In the genomic region with DNA sequence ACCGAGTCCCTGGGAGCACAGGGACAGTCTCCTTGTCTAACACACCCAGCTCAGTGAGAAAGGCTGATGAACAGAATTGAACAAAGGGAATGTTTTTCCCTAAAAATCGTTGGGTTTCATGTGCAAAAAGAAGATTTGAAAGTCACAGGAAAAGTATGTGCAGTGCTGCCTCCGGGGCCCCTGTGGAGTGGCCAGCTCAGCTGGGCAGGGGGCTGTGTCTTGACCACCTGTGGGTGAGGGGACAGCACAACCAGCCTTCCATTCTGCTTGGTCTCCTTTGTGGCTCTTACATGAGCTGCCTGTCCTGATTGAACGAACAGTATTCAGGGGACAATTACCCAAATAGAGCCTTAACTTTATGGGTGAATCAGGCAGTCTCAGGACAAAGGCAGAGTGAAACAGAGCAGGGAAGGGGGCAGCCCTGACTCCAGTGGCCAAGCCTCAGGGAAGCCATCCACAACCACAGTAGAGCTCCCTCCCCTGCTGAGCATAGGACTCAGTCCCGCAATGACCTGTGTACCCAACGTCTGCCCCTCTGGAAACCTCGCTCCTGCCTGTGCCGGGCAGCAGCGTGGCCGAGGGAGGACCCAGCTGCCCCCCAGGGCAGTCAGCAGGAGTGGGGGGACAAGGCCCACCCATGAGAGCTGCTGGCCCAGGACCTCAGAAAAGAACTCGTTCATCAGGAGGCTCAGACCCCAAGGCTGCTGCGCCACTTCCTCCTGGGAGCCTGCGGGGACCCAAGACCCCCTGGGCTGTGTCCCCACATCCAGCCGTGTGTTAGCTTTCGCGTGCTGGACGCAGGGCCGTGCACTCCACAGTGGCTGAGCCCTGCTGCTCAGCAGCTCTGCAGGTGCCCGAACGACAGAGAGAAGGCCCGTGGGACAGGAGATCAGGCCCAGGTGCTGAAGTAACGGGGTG, we compare ENCODE assay signal across 25 cellular contexts. TPM values are rescaled to one million over a fixed set of nuclear protein-coding genes. Genes with fewer than 3 reads are reported as not detected.
DNase-seq lines count a peak whose midpoint lies in the region; ATAC-seq, FAIRE-seq and TF ChIP-seq lines count a peak whose summit lies in the region.
"Had no signal": no experiment of that assay in that cellular context is flagged by ENCODE, and none has a peak within 500 bp of the region (broad histone marks: within the 10 kb centered on the region; RNA-seq: fewer than 3 reads in every experiment).

No MANE protein-coding gene starts in this region.

- H3K27me3 Mint-ChIP-seq in activated CD8-positive, alpha-beta T cell treated with anti-CD3 and anti-CD28 coated beads, Interleukin-2, amount 10 ng/mL, durations not matched to agents 7 days and 5 days (ENCODE audit: low read depth): peaks cover 5% of the 10 kb centered on the region
- H3K27me3 Mint-ChIP-seq: activated naive CD8-positive, alpha-beta T cell treated with anti-CD3 and anti-CD28 coated beads for 36 hours had no signal

- no peak overlapping the region for H3K4me2 ChIP-seq in K562 (ENCODE audit: insufficient read depth, low read length)

- H3K4me1 ChIP-seq in K562 (replicated peaks in 1 of 2; ENCODE audit: control insufficient read depth in 2 of 2, insufficient read depth in 2 of 2, low read length in 2 of 2): peaks cover 0 to 13% of the 10 kb centered on the region in 2 experiments; a peak in 1 of 5 replicates
- H3K4me1 ChIP-seq in lung (ENCODE audit: control insufficient read depth in 2 of 2, insufficient read depth in 2 of 2, low read length in 2 of 2): no peaks in the 10 kb centered on the region
- H3K4me1 ChIP-seq in upper lobe of right lung: no peaks in the 10 kb centered on the region
- H3K4me1 ChIP-seq: foreskin keratinocyte, prostate gland had no signal

- H3K79me2 ChIP-seq in K562 (ENCODE audit: control insufficient read depth, insufficient read depth, low read length): no peaks in the 10 kb centered on the region

- H2AFZ ChIP-seq in K562 (ENCODE audit: low read depth, low read length): no peak overlapping the region

- H3K36me3 Mint-ChIP-seq in activated naive CD4-positive, alpha-beta T cell treated with anti-CD3 and anti-CD28 coated beads, Interleukin-2, amount 50 U/mL, for 72 hours: no peaks in the 10 kb centered on the region
- H3K36me3 Mint-ChIP-seq in activated CD8-positive, alpha-beta T cell treated with anti-CD3 and anti-CD28 coated beads, Interleukin-2, amount 10 ng/mL, durations not matched to agents 7 days and 5 days (ENCODE audit: low read depth): no peaks in the 10 kb centered on the region
- H3K36me3 Mint-ChIP-seq: activated naive CD8-positive, alpha-beta T cell treated with anti-CD3 and anti-CD28 coated beads for 36 hours had no signal

- H3K36me3 ChIP-seq in K562 (ENCODE audit: control insufficient read depth, insufficient read depth, low read length) (no peaks in the 10 kb centered on the region), lung (ENCODE audit: control insufficient read depth in 2 of 2, insufficient read depth in 2 of 2, low read length in 2 of 2) (no peaks in the 10 kb centered on the region), upper lobe of right lung (no peaks in the 10 kb centered on the region)
- H3K36me3 ChIP-seq: prostate gland had no signal

- no peak for ATAC-seq in activated naive CD4-positive, alpha-beta T cell treated with anti-CD3 and anti-CD28 coated beads, Interleukin-2, amount 50 U/mL, for 72 hours
- ATAC-seq in K562: no peak
- ATAC-seq in lung (ENCODE audit: insufficient read depth, low FRiP score): no peak
- ATAC-seq in upper lobe of right lung: peak; percentile 12
- ATAC-seq in activated CD8-positive, alpha-beta T cell treated with anti-CD3 and anti-CD28 coated beads, Interleukin-2, amount 10 ng/mL, durations not matched to agents 7 days and 5 days: no peak
- ATAC-seq: foreskin keratinocyte, SK-N-SH treated with all-trans-retinoic acid at 6 μM for 48 hours had no signal

- H3K4me3 ChIP-seq in K562: no peak overlapping the region
- H3K4me3 ChIP-seq in lung: no peak overlapping the region
- H3K4me3 ChIP-seq in upper lobe of right lung: no peak overlapping the region
- H3K4me3 ChIP-seq: mucosa of descending colon, prostate gland had no signal

- peaks cover 0 to 5% of the 10 kb centered on the region in 2 donors for H3K9me3 Mint-ChIP-seq in activated naive CD4-positive, alpha-beta T cell treated with anti-CD3 and anti-CD28 coated beads, Interleukin-2, amount 50 U/mL, for 72 hours
- H3K9me3 Mint-ChIP-seq in activated CD8-positive, alpha-beta T cell treated with anti-CD3 and anti-CD28 coated beads, Interleukin-2, amount 10 ng/mL, durations not matched to agents 7 days and 5 days (ENCODE audit: insufficient read depth): no peaks in the 10 kb centered on the region

- H3K4me3 Mint-ChIP-seq in activated CD8-positive, alpha-beta T cell treated with anti-CD3 and anti-CD28 coated beads, Interleukin-2, amount 10 ng/mL, durations not matched to agents 7 days and 5 days: no peak overlapping the region
- H3K4me3 Mint-ChIP-seq: activated naive CD8-positive, alpha-beta T cell treated with anti-CD3 and anti-CD28 coated beads for 36 hours; H9 had no signal

- peak overlapping the region in 1 of 2 experiments; percentile 77; a peak in 2 of 4 replicates for H3K9ac ChIP-seq in K562 (ENCODE audit: insufficient read depth in 1 of 2, low read depth in 2 of 2, low read length in 2 of 2)

- peaks cover 6% of the 10 kb centered on the region for H3K4me1 Mint-ChIP-seq in activated CD8-positive, alpha-beta T cell treated with anti-CD3 and anti-CD28 coated beads, Interleukin-2, amount 10 ng/mL, durations not matched to agents 7 days and 5 days (ENCODE audit: low read depth)
- H3K4me1 Mint-ChIP-seq: activated naive CD8-positive, alpha-beta T cell treated with anti-CD3 and anti-CD28 coated beads for 36 hours had no signal

- 73% methylated on average over 18 of the region's 22 CpGs for WGBS in K562 (ENCODE audit: insufficient coverage, low coverage, missing lambda C conversion rate)
- WGBS in lung, 2 donors: 88 to 92% methylated on average over 22 of the region's 22 CpGs

- H3K9me1 ChIP-seq in K562 (ENCODE audit: control insufficient read depth, insufficient read depth, low read length): no peaks in the 10 kb centered on the region

- CTCF ChIA-PET in K562 (lab: Yijun Ruan, JAX; ENCODE audit: low intra/inter-chr PET ratio): interaction anchor here (0.6 kb wide), 1 partner anchor 336 kb away, joined by 4 read pairs; no protein-coding TSS in a partner anchor
- CTCF ChIA-PET in activated CD8-positive, alpha-beta T cell treated with anti-CD3 and anti-CD28 coated beads, Interleukin-2, amount 10 ng/mL, durations not matched to agents 7 days and 5 days (lab: Charles Lee): no interaction called here

- in situ Hi-C loops in K562 (cut with MboI): no loop called here

- TF ChIP-seq EP300 in K562 (IDR thresholded peaks at IDR 0.05; ENCODE audit: low read length): no peak

- POLR2A ChIA-PET in K562 (lab: Yijun Ruan, JAX): interaction anchor here (0.6 to 1.4 kb wide), 3 partner anchors 10 to 642 kb away, joined by 3 to 4 read pairs (median 3); partner anchors contain the start of gene GRK4
- POLR2A ChIA-PET in activated CD8-positive, alpha-beta T cell treated with anti-CD3 and anti-CD28 coated beads, Interleukin-2, amount 10 ng/mL, durations not matched to agents 7 days and 5 days (lab: Charles Lee): no interaction called here

- DNase-seq in activated naive CD4-positive, alpha-beta T cell treated with anti-CD3 and anti-CD28 coated beads, Interleukin-2, amount 50 U/mL, for 72 hours (ENCODE audit: low spot score in 2 of 2): no peak
- no peak for DNase-seq in activated naive CD4-positive, alpha-beta T cell treated with anti-CD3 and anti-CD28 coated beads, Interleukin-2, amount 50 U/mL, for 16 hours
- DNase-seq in K562 (ENCODE audit: extremely low read depth in 1 of 4, low spot score in 3 of 4) (no peak), lung (ENCODE audit: low spot score) (peak; percentile 24), upper lobe of right lung (no peak), NOMO-1 (lab: John Stamatoyannopoulos, UW; ENCODE audit: unreplicated experiment in 2 of 2) (no peak)
- DNase-seq in activated CD8-positive, alpha-beta T cell treated with anti-CD3 and anti-CD28 coated beads, Interleukin-2, amount 10 ng/mL, durations not matched to agents 7 days and 5 days: no peak
- no peak for DNase-seq in stimulated activated CD8-positive, alpha-beta memory T cell treated with anti-CD3 and anti-CD28 coated beads, Interleukin-4, amount 100 ng/mL, for 48 hours
- DNase-seq: activated CD8-positive, alpha-beta memory T cell treated with anti-CD3 and anti-CD28 coated beads, Interleukin-2, amount 50 U/mL, for 4 hours; activated naive CD8-positive, alpha-beta T cell treated with anti-CD3 and anti-CD28 coated beads for 36 hours; effector CD4-positive, alpha-beta T cell; erythroblast; foreskin keratinocyte; GF-D8; H9; mucosa of descending colon; NCI-H1092; NCI-H2081; NCI-H345; NCI-H748 treated with DMSO at 0.1 percent for 48 hours; trophoblast cell had no signal

- no TSS peak for BruUV-seq in K562 (replicated peaks; lab: Mats Ljungman, UMichigan)

- no peaks in the 10 kb centered on the region for H4K20me1 ChIP-seq in K562 (replicated peaks; ENCODE audit: control insufficient read depth, insufficient read depth, low read length)

- H3K27me3 ChIP-seq in K562 (ENCODE audit: control insufficient read depth in 2 of 2, insufficient read depth in 2 of 2, low read length in 2 of 2): no peaks in the 10 kb centered on the region
- no peaks in the 10 kb centered on the region for H3K27me3 ChIP-seq in lung (ENCODE audit: control insufficient read depth, insufficient read depth)
- no peaks in the 10 kb centered on the region for H3K27me3 ChIP-seq in upper lobe of right lung
- H3K27me3 ChIP-seq: foreskin keratinocyte had no signal

- no peak overlapping the region for H3K27ac ChIP-seq in K562 (ENCODE audit: extremely low read depth, low read depth, low read length)
- no peak overlapping the region for H3K27ac ChIP-seq in lung (ENCODE audit: low read depth in 1 of 2, low read length in 1 of 2)
- H3K27ac ChIP-seq in upper lobe of right lung: no peak overlapping the region
- H3K27ac ChIP-seq: 22Rv1, foreskin keratinocyte, prostate gland had no signal

- intact Hi-C loops in K562 (cut with micrococcal nuclease) (no loop called here), upper lobe of right lung (cut with DNase I) (no loop called here)

- FAIRE-seq in K562 (lab: Jason Lieb, UNC): no peak
- FAIRE-seq: GM18507 had no signal

- H3K9me3 ChIP-seq in K562 (replicated peaks; ENCODE audit: control insufficient read depth, insufficient read depth, low read depth, low read length) (0 out of 2 replicates have a peak, but pooled peaks cover 2% of the 10 kb centered on the region), lung (ENCODE audit: control insufficient read depth in 2 of 2, insufficient read depth in 1 of 2, low read length in 1 of 2) (peaks cover 0 to 1% of the 10 kb centered on the region in 2 donors), upper lobe of right lung (no peaks in the 10 kb centered on the region)
- H3K9me3 ChIP-seq: prostate gland had no signal

- TF ChIP-seq POLR2A in K562 (conservative IDR thresholded peaks at IDR 0.05): no peak

- no peak for TF ChIP-seq CTCF in K562 (IDR thresholded peaks at IDR 0.05 in 2 of 3, conservative IDR thresholded peaks at IDR 0.05 in 1 of 3; ENCODE audit: insufficient read depth in 2 of 3, low read depth in 1 of 3, low read length in 3 of 3)
- TF ChIP-seq CTCF in lung (IDR thresholded peaks at IDR 0.05; ENCODE audit: control extremely low read depth, extremely low read depth): no peak
- no peak for TF ChIP-seq CTCF in upper lobe of right lung (IDR thresholded peaks at IDR 0.05)

- TF ChIP-seq RAD21 in K562 (CRISPR knock-in tag; conservative IDR thresholded peaks at IDR 0.05 in 1 of 2, IDR thresholded peaks at IDR 0.05 in 1 of 2): no peak

- peak overlapping the region; percentile 30 to 45 for H3K27ac Mint-ChIP-seq in activated naive CD4-positive, alpha-beta T cell treated with anti-CD3 and anti-CD28 coated beads, Interleukin-2, amount 50 U/mL, for 72 hours
- no peak overlapping the region for H3K27ac Mint-ChIP-seq in activated CD8-positive, alpha-beta T cell treated with anti-CD3 and anti-CD28 coated beads, Interleukin-2, amount 10 ng/mL, durations not matched to agents 7 days and 5 days
- H3K27ac Mint-ChIP-seq: activated naive CD8-positive, alpha-beta T cell treated with anti-CD3 and anti-CD28 coated beads for 36 hours had no signal

RNA-seq across cellular contexts. Expression of gene MXD4, which starts 59.6 kb away (rescaled TPM):
- 10 to 100 TPM in 1 of 2 donors, 1 to 10 TPM in 1; 5.1 to 10.6 TPM for total RNA-seq in activated naive CD4-positive, alpha-beta T cell treated with anti-CD3 and anti-CD28 coated beads, Interleukin-2, amount 50 U/mL, for 72 hours
- 28.6 and 67.2 TPM in 2 replicates for total RNA-seq in K562 (2011; cell fraction: chromatin; rRNA removed; ENCODE audit: low replicate concordance)
- 27.8 and 29.2 TPM in 2 replicates for total RNA-seq in K562 (2011; cell fraction: nucleolus; rRNA removed)
- total RNA-seq in K562 (2011; cell fraction: nucleoplasm; rRNA removed): 20.9 and 26.7 TPM in 2 replicates
- 8.8 and 11.2 TPM in 2 replicates for total RNA-seq in K562 (2014; rRNA removed)
- total RNA-seq in K562 (2014; rRNA removed; fragmentation: Illumina TruSeq; extraction: Trizol): 1.3 and 1.7 TPM in 2 replicates
- total RNA-seq in K562 (2015; rRNA removed; fragmentation: Illumina TruSeq; extraction: Trizol): 5.9 and 6.1 TPM in 2 replicates
- 13.5 and 14.0 TPM in 2 replicates for total RNA-seq in K562 (2021)
- polyA plus RNA-seq in K562 (2011; rRNA removed): 9.1 and 14.4 TPM in 2 replicates
- 10.3 and 17.4 TPM in 2 replicates for polyA plus RNA-seq in K562 (2011; cell fraction: cytosol; rRNA removed)
- polyA plus RNA-seq in K562 (2011; cell fraction: nucleus; rRNA removed): 49.5 and 56.9 TPM in 2 replicates
- polyA plus RNA-seq in K562 (2012): 9.3 and 17.8 TPM in 2 replicates
- 4.4 and 7.0 TPM in 2 replicates for polyA plus RNA-seq in K562 (2014; fragmentation: Illumina TruSeq; extraction: Trizol)
- under 1 TPM; 0.06 to 0.29 TPM for polyA plus RNA-seq in K562 (2014; fragmentation: Nextera tagmentation; extraction: Ambion mirVana)
- 8.9 and 10.2 TPM in 2 replicates for polyA plus RNA-seq in K562 (2014; rRNA removed)
- polyA minus RNA-seq in K562 (2011; rRNA and poly(A)+ RNA removed): 3.4 and 3.6 TPM in 2 replicates
- 4.6 and 8.3 TPM in 2 replicates for polyA minus RNA-seq in K562 (2011; cell fraction: cytosol; rRNA and poly(A)+ RNA removed)
- polyA minus RNA-seq in K562 (2011; cell fraction: nucleus; rRNA and poly(A)+ RNA removed): 13.1 and 22.0 TPM in 2 replicates
- 10 to 100 TPM; 37.5 to 65.1 TPM for total RNA-seq in lung
- polyA plus RNA-seq in lung: 10 to 100 TPM; 34.4 to 58.2 TPM
- total RNA-seq in upper lobe of right lung: 72.7 TPM
- 1 to 10 TPM; 5.9 to 6.9 TPM for total RNA-seq in activated CD8-positive, alpha-beta T cell treated with anti-CD3 and anti-CD28 coated beads, Interleukin-2, amount 10 ng/mL, durations not matched to agents 7 days and 5 days
